Comparison of ENCODE assay signal across 29 cellular contexts in the genomic region with DNA sequence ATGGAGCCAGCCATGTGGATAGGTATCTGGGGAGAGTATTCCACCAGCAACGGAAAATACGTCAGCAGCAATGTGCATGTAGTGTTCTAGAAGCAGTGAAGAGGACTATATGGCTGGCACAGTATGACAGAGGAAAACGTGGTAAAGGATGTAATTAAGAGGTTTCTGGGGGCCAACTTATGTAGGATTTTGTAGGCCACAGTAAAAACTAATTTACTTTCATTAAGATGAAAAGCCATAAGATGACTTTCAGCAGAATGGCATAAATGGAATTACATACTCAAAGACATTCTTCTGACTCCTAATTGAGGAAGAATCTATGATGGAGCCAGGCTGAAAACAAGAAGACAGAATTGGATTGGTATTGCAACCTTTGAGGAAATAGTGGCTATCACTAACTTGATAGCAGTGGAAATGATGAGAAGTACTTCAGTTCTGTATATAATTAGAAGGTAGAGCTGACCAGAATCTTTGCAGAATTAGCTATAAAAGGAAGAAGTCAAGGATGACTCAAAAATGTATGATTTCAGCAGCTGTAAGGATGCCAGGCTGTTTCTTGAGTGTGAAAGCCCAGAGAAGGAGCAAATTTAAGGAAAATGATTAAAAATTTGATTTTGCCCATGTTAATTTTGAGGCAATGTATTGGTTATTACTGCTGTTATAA.
DNase-seq lines count a peak whose midpoint lies in the region; TF ChIP-seq lines count a peak whose summit lies in the region.
"Had no signal": no experiment of that assay in that cellular context is flagged by ENCODE, and none has a peak within 500 bp of the region (broad histone marks: within the 10 kb centered on the region; RNA-seq: fewer than 3 reads in every experiment).

No MANE protein-coding gene starts in this region.

- no peak overlapping the region for H3K9ac ChIP-seq in Karpas-422 (ENCODE audit: low read length)

- H3K4me2 ChIP-seq in Karpas-422 (ENCODE audit: low read depth, low read length, poor library complexity, severe bottlenecking), result no peak overlapping the region
- H3K4me2 ChIP-seq: GM23338 had no signal

- no peaks in the 10 kb centered on the region for H3K36me3 ChIP-seq in Karpas-422 (ENCODE audit: insufficient read depth, low read length)
- H3K36me3 ChIP-seq: lower lobe of right lung, Peyer's patch, prostate gland, right lobe of liver had no signal

- intact Hi-C loops in lower leg skin (cut with DNase I; ENCODE audit: low total_unique reads), result no loop called here

- no peaks in the 10 kb centered on the region for H3K27me3 ChIP-seq in Karpas-422 (ENCODE audit: low read length)
- H3K27me3 ChIP-seq: Peyer's patch, right lobe of liver had no signal

- no peaks in the 10 kb centered on the region for H4K20me1 ChIP-seq in Karpas-422 (ENCODE audit: insufficient read depth, low read depth, low read length)

- H3K9me2 ChIP-seq in Karpas-422 (replicated peaks; ENCODE audit: insufficient read depth, low read length), result no peaks in the 10 kb centered on the region

- no peak overlapping the region for H3K27ac ChIP-seq in Karpas-422 (ENCODE audit: low read length)
- H3K27ac ChIP-seq: coronary artery, lower lobe of right lung, Peyer's patch, prostate gland, right lobe of liver, VCaP had no signal

- DNase-seq in HS-5 (ENCODE audit: low read depth), result peak; percentile 19
- peak; percentile 39 for DNase-seq in astrocyte of the spinal cord (ENCODE audit: low read depth, low spot score)
- peak; percentile 40 to 76 for DNase-seq in foreskin fibroblast
- no peak for DNase-seq in stimulated activated CD8-positive, alpha-beta memory T cell treated with anti-CD3 and anti-CD28 coated beads, Interleukin-4, amount 100 ng/mL, for 48 hours
- DNase-seq in Karpas-422, result no peak
- DNase-seq in NAMALWA (ENCODE audit: low spot score), result no peak
- no peak for DNase-seq in lower leg skin (ENCODE audit: low spot score in 2 of 2)
- DNase-seq: activated CD4-positive, alpha-beta T cell treated with anti-CD3 and anti-CD28 coated beads for 36 hours; activated CD8-positive, alpha-beta memory T cell treated with anti-CD3 and anti-CD28 coated beads, Interleukin-2, amount 50 U/mL, for 48 hours; activated CD8-positive, alpha-beta T cell treated with anti-CD3 and anti-CD28 coated beads for 36 hours; activated naive CD4-positive, alpha-beta T cell treated with anti-CD3 and anti-CD28 coated beads, Interleukin-2, amount 50 U/mL, for 16 hours; amniotic stem cell; DND-41; erythroblast; lower lobe of right lung; MV-4-11; naive thymus-derived CD4-positive, alpha-beta T cell; NCI-H1436 treated with DMSO at 0.1 percent for 48 hours; NCI-H345; Peyer's patch; right lobe of liver; stimulated activated CD4-positive, alpha-beta T cell treated with anti-CD3 and anti-CD28 coated beads, Interleukin-12 subunit alpha, Interleukin-12 subunit beta, amount 100 ng/mL, for 4 hours; stimulated activated CD4-positive, alpha-beta T cell treated with anti-CD3 and anti-CD28 coated beads, Interleukin-4, amount 100 ng/mL, for 1 hour; T-helper 9 cell; trophoblast cell had no signal

- H3K79me2 ChIP-seq in Karpas-422 (ENCODE audit: low read length), result no peaks in the 10 kb centered on the region

- peaks cover 13% of the 10 kb centered on the region; the same call in 1 of the 2 replicates for H3K9me3 ChIP-seq in Karpas-422 (ENCODE audit: low read length)
- H3K9me3 ChIP-seq: lower lobe of right lung, Peyer's patch, prostate gland, right lobe of liver had no signal

- no peak overlapping the region for H2AFZ ChIP-seq in Karpas-422 (ENCODE audit: low read length)
- H2AFZ ChIP-seq: GM23338 had no signal

- TF ChIP-seq CTCF in astrocyte of the spinal cord (IDR thresholded peaks at IDR 0.05; ENCODE audit: low read depth, low read length) (no peak), foreskin fibroblast (IDR thresholded peaks at IDR 0.05; ENCODE audit: low read depth, low read length) (no peak), lower leg skin (IDR thresholded peaks at IDR 0.05) (no peak)

- 68 to 75% methylated on average over 3 of the region's 3 CpGs for WGBS in lower leg skin, 2 donors

- no peak overlapping the region for H3K4me3 ChIP-seq in astrocyte of the spinal cord (ENCODE audit: low read depth, low read length)
- no peak overlapping the region for H3K4me3 ChIP-seq in foreskin fibroblast (ENCODE audit: low read depth in 1 of 2, low read length in 2 of 2)
- no peak overlapping the region for H3K4me3 ChIP-seq in Karpas-422 (ENCODE audit: low read length)
- no peak overlapping the region for H3K4me3 ChIP-seq in lower leg skin (ENCODE audit: low read depth, poor library complexity, severe bottlenecking)
- H3K4me3 ChIP-seq: coronary artery, GM23338, lower lobe of right lung, Peyer's patch, prostate gland, right lobe of liver had no signal

- in situ Hi-C loops in astrocyte of the spinal cord (cut with HindIII; ENCODE audit: low sequenced_read_pairs), result no loop called here

- H3K4me1 ChIP-seq in Karpas-422 (ENCODE audit: low read length), result no peaks in the 10 kb centered on the region
- H3K4me1 ChIP-seq: lower lobe of right lung, Peyer's patch, prostate gland, right lobe of liver had no signal

- TF ChIP-seq POLR2A in lower leg skin (IDR thresholded peaks at IDR 0.05), result no peak

Comparison
In these comparisons a context has a peak if more than half of its experiments do, and no peak if none do; other contexts are left out.
1. DNase-seq: peak in HS-5 (single experiment), astrocyte of the spinal cord (single experiment) and foreskin fibroblast (2 of 2); none in stimulated activated CD8-positive, alpha-beta memory T cell treated with anti-CD3 and anti-CD28 coated beads, Interleukin-4, amount 100 ng/mL, for 48 hours (single experiment), Karpas-422 (single experiment), NAMALWA (single experiment) and lower leg skin (0 of 2).